In the genomic region with DNA sequence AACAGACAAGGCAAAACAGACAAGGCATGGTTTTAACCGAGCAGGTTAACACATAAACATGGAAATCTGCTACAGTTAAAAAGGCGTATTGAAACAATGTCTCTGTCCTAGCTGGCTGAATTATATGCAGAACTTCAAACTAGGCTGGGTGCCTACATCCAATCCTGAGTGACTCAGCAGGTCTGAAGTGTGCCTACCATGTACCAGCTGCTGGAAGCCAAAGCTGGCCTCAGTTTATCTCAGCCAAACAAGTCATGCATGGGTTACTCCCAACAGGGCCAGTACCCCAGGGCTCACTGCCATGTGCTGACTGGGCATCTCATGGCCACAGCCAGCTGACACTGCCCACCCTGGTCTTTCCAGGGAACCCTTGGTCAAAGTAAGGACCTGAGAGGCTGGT, we compare ENCODE assay signal across 15 cellular contexts. TPM values are rescaled to one million over a fixed set of nuclear protein-coding genes. Genes with fewer than 3 reads are reported as not detected.
A peak's percentile ranks its signal among the peaks of the same experiment; 100 is the strongest.
DNase-seq lines count a peak whose midpoint lies in the region; ATAC-seq and TF ChIP-seq lines count a peak whose summit lies in the region.
"Had no signal": no experiment of that assay in that cellular context is flagged by ENCODE, and none has a peak within 500 bp of the region (broad histone marks: within the 10 kb centered on the region; RNA-seq: fewer than 3 reads in every experiment).

No MANE protein-coding gene starts in this region.

- H3K79me2 ChIP-seq in GM23338 (replicated peaks; ENCODE audit: insufficient read depth) (peaks cover 35% of the 10 kb centered on the region), Karpas-422 (ENCODE audit: low read length) (peaks cover 40% of the 10 kb centered on the region)

- H3K4me3 Mint-ChIP-seq in GM23338: no peak overlapping the region
- H3K4me3 Mint-ChIP-seq in nephron: peak overlapping the region in 2 of 3 experiments; percentile 57 to 68

- H4K20me1 ChIP-seq in GM23338 (replicated peaks; ENCODE audit: insufficient read depth) (peaks cover 37% of the 10 kb centered on the region; the same call in 1 of the 2 replicates), Karpas-422 (ENCODE audit: insufficient read depth, low read depth, low read length) (peaks cover 13% of the 10 kb centered on the region)

- H3K27ac Mint-ChIP-seq in GM23338: peak overlapping the region; percentile 75
- peak overlapping the region; percentile 76 to 86 for H3K27ac Mint-ChIP-seq in activated naive CD4-positive, alpha-beta T cell treated with anti-CD3 and anti-CD28 coated beads, Interleukin-2, amount 50 U/mL, for 72 hours
- H3K27ac Mint-ChIP-seq in nephron: no peak overlapping the region

- H3K27me3 Mint-ChIP-seq in GM23338 (ENCODE audit: insufficient read depth, low read depth, poor library complexity) (peaks cover 15% of the 10 kb centered on the region), nephron (ENCODE audit: low read depth) (no peaks in the 10 kb centered on the region)

- H3K4me1 Mint-ChIP-seq in GM23338: peaks cover 21% of the 10 kb centered on the region
- peaks cover 28% of the 10 kb centered on the region for H3K4me1 Mint-ChIP-seq in nephron

- ATAC-seq in GM23338: no peak
- no peak for ATAC-seq in activated naive CD4-positive, alpha-beta T cell treated with anti-CD3 and anti-CD28 coated beads, Interleukin-2, amount 50 U/mL, for 72 hours
- no peak for ATAC-seq in foreskin keratinocyte

- DNase-seq in NCI-H82 (lab: John Stamatoyannopoulos, UW) (peak; percentile 71), NCI-H82 treated with DMSO at 0.1 percent for 48 hours (lab: John Stamatoyannopoulos, UW; ENCODE audit: unreplicated experiment) (no peak), GM23338 (ENCODE audit: low spot score) (no peak), Karpas-422 (no peak), NCI-H446 treated with DMSO at 0.1 percent for 48 hours (lab: John Stamatoyannopoulos, UW) (no peak), foreskin keratinocyte (no peak)
- no peak for DNase-seq in activated naive CD4-positive, alpha-beta T cell treated with anti-CD3 and anti-CD28 coated beads, Interleukin-2, amount 50 U/mL, for 72 hours (ENCODE audit: low spot score in 2 of 2)
- DNase-seq: islet precursor cell; mammary epithelial cell; NCI-H226; stimulated activated CD4-positive, alpha-beta T cell treated with anti-CD3 and anti-CD28 coated beads, Interleukin-12 subunit alpha, Interleukin-12 subunit beta, amount 100 ng/mL, for 4 hours; trophoblast cell had no signal

- no peak overlapping the region for H3K9ac ChIP-seq in Karpas-422 (ENCODE audit: low read length)

- H3K9me3 Mint-ChIP-seq in GM23338 (no peaks in the 10 kb centered on the region; the same call in 2 of the 3 replicates), nephron (no peaks in the 10 kb centered on the region)
- H3K9me3 Mint-ChIP-seq in activated naive CD4-positive, alpha-beta T cell treated with anti-CD3 and anti-CD28 coated beads, Interleukin-2, amount 50 U/mL, for 72 hours: no peaks in the 10 kb centered on the region

- H3K9me2 ChIP-seq in GM23338 (ENCODE audit: insufficient read depth) (no peaks in the 10 kb centered on the region), Karpas-422 (replicated peaks; ENCODE audit: insufficient read depth, low read length) (no peaks in the 10 kb centered on the region)

- H3K4me2 ChIP-seq in GM23338: no peak overlapping the region
- H3K4me2 ChIP-seq in Karpas-422 (ENCODE audit: low read depth, low read length, poor library complexity, severe bottlenecking): no peak overlapping the region

- H3K27me3 ChIP-seq in GM23338 (ENCODE audit: insufficient read depth) (no peaks in the 10 kb centered on the region), Karpas-422 (ENCODE audit: low read length) (no peaks in the 10 kb centered on the region), foreskin keratinocyte (no peaks in the 10 kb centered on the region)

- H2AFZ ChIP-seq in GM23338 (no peak overlapping the region), Karpas-422 (ENCODE audit: low read length) (no peak overlapping the region)

- peaks cover 59% of the 10 kb centered on the region for H3K36me3 ChIP-seq in GM23338 (ENCODE audit: insufficient read depth)
- H3K36me3 ChIP-seq in Karpas-422 (ENCODE audit: insufficient read depth, low read length): peaks cover 53% of the 10 kb centered on the region

- peaks cover 51% of the 10 kb centered on the region for H3F3A ChIP-seq in GM23338 (replicated peaks; ENCODE audit: low read depth)

- H3K4me1 ChIP-seq in GM23338 (ENCODE audit: insufficient read depth) (peaks cover 7% of the 10 kb centered on the region; the same call in 1 of the 2 replicates), Karpas-422 (ENCODE audit: low read length) (peaks cover 28% of the 10 kb centered on the region), foreskin keratinocyte (peaks cover 20% of the 10 kb centered on the region)

- no peaks in the 10 kb centered on the region for H3K9me3 ChIP-seq in Karpas-422 (ENCODE audit: low read length)

- peaks cover 83% of the 10 kb centered on the region for H3K36me3 Mint-ChIP-seq in GM23338 (ENCODE audit: low read depth)
- H3K36me3 Mint-ChIP-seq in activated naive CD4-positive, alpha-beta T cell treated with anti-CD3 and anti-CD28 coated beads, Interleukin-2, amount 50 U/mL, for 72 hours: peaks cover 18 to 50% of the 10 kb centered on the region in 2 donors
- H3K36me3 Mint-ChIP-seq in nephron (ENCODE audit: low read depth): peaks cover 66% of the 10 kb centered on the region

- TF ChIP-seq CTCF in GM23338 (conservative IDR thresholded peaks at IDR 0.05; ENCODE audit: low read depth in 2 of 2) (no peak), nephron (IDR thresholded peaks at IDR 0.05; ENCODE audit: unreplicated experiment in 3 of 3) (no peak), foreskin keratinocyte (conservative IDR thresholded peaks at IDR 0.05) (no peak)

- H3K27ac ChIP-seq in GM23338 (ENCODE audit: low read depth) (0 out of 2 replicates have a peak overlapping the region, but pooled peaks have one; percentile 74), Karpas-422 (ENCODE audit: low read length) (no peak overlapping the region), foreskin keratinocyte (no peak overlapping the region)
- H3K27ac ChIP-seq: 22Rv1, VCaP had no signal

- H3K4me3 ChIP-seq in GM23338 (no peak overlapping the region), Karpas-422 (ENCODE audit: low read length) (no peak overlapping the region)

TF ChIP-seq in GM23338, 12 proteins besides CTCF, POLR2A, EP300 and RAD21 (continues in another document):
- TF ChIP-seq STAT1 (IDR thresholded peaks at IDR 0.05; ENCODE audit: unreplicated experiment): no peak

RNA-seq across cellular contexts. Expression of gene C1QBP, which starts 4.0 kb away (rescaled TPM):
- 478 and 532 TPM in 2 replicates for total RNA-seq in GM23338 (2014; rRNA removed; shearing (Covaris generic))
- polyA plus RNA-seq in GM23338 (2016; fragmentation: Nextera tagmentation; extraction: Ambion mirVana): 671 and 704 TPM in 2 replicates
- 100 to 1,000 TPM; 234 to 350 TPM for total RNA-seq in activated naive CD4-positive, alpha-beta T cell treated with anti-CD3 and anti-CD28 coated beads, Interleukin-2, amount 50 U/mL, for 72 hours
- 314 and 361 TPM in 2 replicates for total RNA-seq in Karpas-422 (2014; rRNA removed; shearing (Covaris generic); ENCODE audit: low replicate concordance)
- total RNA-seq in foreskin keratinocyte: 352 and 416 TPM in 2 replicates
- polyA plus RNA-seq in foreskin keratinocyte: 404 and 509 TPM in 2 replicates

RNA-seq across cellular contexts. Expression of gene RPAIN, which starts 15.0 kb away (rescaled TPM):
- total RNA-seq in GM23338 (2014; rRNA removed; shearing (Covaris generic)): 69.7 and 88.5 TPM in 2 replicates
- polyA plus RNA-seq in GM23338 (2016; fragmentation: Nextera tagmentation; extraction: Ambion mirVana) (109 and 115 TPM in 2 replicates), foreskin keratinocyte (24.5 and 28.4 TPM in 2 replicates)
- 10 to 100 TPM; 49.1 to 61.3 TPM for total RNA-seq in activated naive CD4-positive, alpha-beta T cell treated with anti-CD3 and anti-CD28 coated beads, Interleukin-2, amount 50 U/mL, for 72 hours
- total RNA-seq in Karpas-422 (2014; rRNA removed; shearing (Covaris generic); ENCODE audit: low replicate concordance): 53.5 and 67.5 TPM in 2 replicates
- 22.0 and 25.1 TPM in 2 replicates for total RNA-seq in foreskin keratinocyte

RNA-seq across cellular contexts. Expression of gene NUP88, which starts 15.5 kb away (rescaled TPM):
- 140 and 172 TPM in 2 replicates for total RNA-seq in GM23338 (2014; rRNA removed; shearing (Covaris generic))
- polyA plus RNA-seq in GM23338 (2016; fragmentation: Nextera tagmentation; extraction: Ambion mirVana): 103 and 110 TPM in 2 replicates
- total RNA-seq in activated naive CD4-positive, alpha-beta T cell treated with anti-CD3 and anti-CD28 coated beads, Interleukin-2, amount 50 U/mL, for 72 hours: 100 to 1,000 TPM; 121 to 136 TPM
- 113 and 116 TPM in 2 replicates for total RNA-seq in Karpas-422 (2014; rRNA removed; shearing (Covaris generic); ENCODE audit: low replicate concordance)
- total RNA-seq in foreskin keratinocyte: 103 and 147 TPM in 2 replicates
- 71.8 and 114 TPM in 2 replicates for polyA plus RNA-seq in foreskin keratinocyte

RNA-seq across cellular contexts. Expression of gene DHX33, which starts 33.8 kb away (rescaled TPM):
- 53.6 and 57.1 TPM in 2 replicates for total RNA-seq in GM23338 (2014; rRNA removed; shearing (Covaris generic))
- polyA plus RNA-seq in GM23338 (2016; fragmentation: Nextera tagmentation; extraction: Ambion mirVana): 20.3 and 21.1 TPM in 2 replicates
- total RNA-seq in activated naive CD4-positive, alpha-beta T cell treated with anti-CD3 and anti-CD28 coated beads, Interleukin-2, amount 50 U/mL, for 72 hours: 10 to 100 TPM; 15.8 to 32.7 TPM
- 17.0 and 19.5 TPM in 2 replicates for total RNA-seq in Karpas-422 (2014; rRNA removed; shearing (Covaris generic); ENCODE audit: low replicate concordance)
- total RNA-seq in foreskin keratinocyte: 20.9 and 23.3 TPM in 2 replicates
- 5.6 and 8.4 TPM in 2 replicates for polyA plus RNA-seq in foreskin keratinocyte

RNA-seq across cellular contexts. Expression of gene DERL2, which starts 51.0 kb away (rescaled TPM):
- 52.2 and 65.0 TPM in 2 replicates for total RNA-seq in GM23338 (2014; rRNA removed; shearing (Covaris generic))
- polyA plus RNA-seq in GM23338 (2016; fragmentation: Nextera tagmentation; extraction: Ambion mirVana) (91.0 and 113 TPM in 2 replicates), foreskin keratinocyte (72.1 and 74.2 TPM in 2 replicates)
- 10 to 100 TPM; 58.3 to 63.8 TPM for total RNA-seq in activated naive CD4-positive, alpha-beta T cell treated with anti-CD3 and anti-CD28 coated beads, Interleukin-2, amount 50 U/mL, for 72 hours
- 22.2 and 23.8 TPM in 2 replicates for total RNA-seq in Karpas-422 (2014; rRNA removed; shearing (Covaris generic); ENCODE audit: low replicate concordance)
- 40.8 and 45.3 TPM in 2 replicates for total RNA-seq in foreskin keratinocyte

Comparison
In these comparisons a context has a peak if more than half of its experiments do, and no peak if none do; other contexts are left out.
1. H3K27ac Mint-ChIP-seq: peak in GM23338 (single experiment) and activated naive CD4-positive, alpha-beta T cell treated with anti-CD3 and anti-CD28 coated beads, Interleukin-2, amount 50 U/mL, for 72 hours (2 of 2); none in nephron (0 of 3).